10 cellular contexts compared by ENCODE assay signal in genomic region chr1:117171900-117172501, GRCh38. TPM values are rescaled to one million over a fixed set of nuclear protein-coding genes. Genes with fewer than 3 reads are reported as not detected.
A peak's percentile ranks its signal among the peaks of the same experiment; 100 is the strongest.
DNase-seq lines count a peak whose midpoint lies in the region; ATAC-seq and TF ChIP-seq lines count a peak whose summit lies in the region.
"Had no signal": no experiment of that assay in that cellular context is flagged by ENCODE, and none has a peak within 500 bp of the region (broad histone marks: within the 10 kb centered on the region; RNA-seq: fewer than 3 reads in every experiment).

No MANE protein-coding gene starts in this region.

- H3K27ac ChIP-seq in HUES48 (ENCODE audit: low read depth, low read length) = peak overlapping the region; percentile 94

- ATAC-seq in left ventricle myocardium superior (peak; percentile 65), GM21786 (IDR thresholded peaks at IDR 0.05; ENCODE audit: unreplicated experiment) (no peak), HG02840 (IDR thresholded peaks at IDR 0.05; ENCODE audit: low FRiP score, unreplicated experiment) (no peak), GM18505 (IDR thresholded peaks at IDR 0.05; ENCODE audit: unreplicated experiment) (no peak)

- TF ChIP-seq POLR2A in GM18505 (IDR thresholded peaks at IDR 0.05; ENCODE audit: borderline replicate concordance, extremely low read depth, insufficient read depth, insufficient read length) = no peak

- H3K9me3 ChIP-seq in HUES48 (ENCODE audit: control insufficient read depth, insufficient read depth, low read length) = no peaks in the 10 kb centered on the region

- no peak overlapping the region for H3K9ac ChIP-seq in HUES48 (ENCODE audit: low read depth, low read length)

- TF ChIP-seq CTCF in astrocyte of the spinal cord (IDR thresholded peaks at IDR 0.05; ENCODE audit: low read depth, low read length) (no peak), retinal pigment epithelial cell (conservative IDR thresholded peaks at IDR 0.05; ENCODE audit: low read depth, low read length) (peak; percentile 18)

- H3K27me3 ChIP-seq in HUES48 (ENCODE audit: control insufficient read depth, insufficient read depth, low read length) = no peaks in the 10 kb centered on the region

- DNase-seq in astrocyte of the spinal cord (ENCODE audit: low read depth, low spot score) = peak; percentile 66
- peak; percentile 52 for DNase-seq in left ventricle myocardium superior
- DNase-seq in retinal pigment epithelial cell (ENCODE audit: low read depth) = peak; percentile 99
- no peak for DNase-seq in posterior vena cava (ENCODE audit: low spot score)

- intact Hi-C loops in left ventricle myocardium superior (cut with micrococcal nuclease) = no loop called here
- intact Hi-C loops in posterior vena cava (cut with DNase I) = no loop called here

- in situ Hi-C loops in astrocyte of the spinal cord (cut with HindIII; ENCODE audit: low sequenced_read_pairs) = no loop called here

- peaks cover 23% of the 10 kb centered on the region for H3K4me1 ChIP-seq in HUES48 (ENCODE audit: control insufficient read depth, insufficient read depth, low read length)

- no peak overlapping the region for H3K4me3 ChIP-seq in HUES48 (ENCODE audit: low read depth, low read length)
- no peak overlapping the region for H3K4me3 ChIP-seq in astrocyte of the spinal cord (ENCODE audit: low read depth, low read length)
- no peak overlapping the region for H3K4me3 ChIP-seq in retinal pigment epithelial cell (ENCODE audit: low read length)

- H3K36me3 ChIP-seq in HUES48 (ENCODE audit: control insufficient read depth, insufficient read depth, low read length) = no peaks in the 10 kb centered on the region

RNA-seq across cellular contexts. Expression of gene VTCN1, which starts 38.7 kb away (rescaled TPM):
- total RNA-seq in left ventricle myocardium superior = not detected
- total RNA-seq in posterior vena cava = not detected
- total RNA-seq: endothelial cell of umbilical vein, HT-29 had no signal

RNA-seq across cellular contexts. Expression of gene TRIM45, which starts 50.5 kb away (rescaled TPM):
- total RNA-seq in left ventricle myocardium superior (15.3 TPM), posterior vena cava (1 to 10 TPM; 3.1 to 3.9 TPM)
